1 cellular context compared by ENCODE assay signal in genomic region chr4:77156912-77157858, GRCh38.
A peak's percentile ranks its signal among the peaks of the same experiment; 100 is the strongest.
TF ChIP-seq lines count a peak whose summit lies in the region.

A gene with protein sequence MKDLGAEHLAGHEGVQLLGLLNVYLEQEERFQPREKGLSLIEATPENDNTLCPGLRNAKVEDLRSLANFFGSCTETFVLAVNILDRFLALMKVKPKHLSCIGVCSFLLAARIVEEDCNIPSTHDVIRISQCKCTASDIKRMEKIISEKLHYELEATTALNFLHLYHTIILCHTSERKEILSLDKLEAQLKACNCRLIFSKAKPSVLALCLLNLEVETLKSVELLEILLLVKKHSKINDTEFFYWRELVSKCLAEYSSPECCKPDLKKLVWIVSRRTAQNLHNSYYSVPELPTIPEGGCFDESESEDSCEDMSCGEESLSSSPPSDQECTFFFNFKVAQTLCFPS (plus strand): TSS chr4:77157207. CDS start chr4:77158533, 1,326 bp downstream.

TF ChIP-seq in K562, 482 proteins besides CTCF, POLR2A, EP300 and RAD21 (continued from another document and continues in another):
- TF ChIP-seq MBD1 (CRISPR knock-in tag; IDR thresholded peaks at IDR 0.05) (no peak), NCOA2 (IDR thresholded peaks at IDR 0.05; ENCODE audit: partially characterized antibody in 2 of 2) (no peak), TBL1XR1 (IDR thresholded peaks at IDR 0.05; ENCODE audit: low read length in 2 of 2) (0 out of 4 replicates have a peak, but pooled peaks of 1 of the 2 experiments have one; percentile 33), ZNF76 (CRISPR knock-in tag; IDR thresholded peaks at IDR 0.05; ENCODE audit: borderline replicate concordance) (no peak), ZFX (CRISPR knock-in tag; IDR thresholded peaks at IDR 0.05) (peak; percentile 49), SRSF1 (IDR thresholded peaks at IDR 0.05; ENCODE audit: low read depth, low read length) (no peak), MYNN (IDR thresholded peaks at IDR 0.05) (no peak), MYNN (CRISPR knock-in tag; IDR thresholded peaks at IDR 0.05) (no peak), ZC3H8 (IDR thresholded peaks at IDR 0.05) (no peak), ZFP91 (CRISPR knock-in tag; IDR thresholded peaks at IDR 0.05) (no peak), HDAC3 (IDR thresholded peaks at IDR 0.05; ENCODE audit: borderline replicate concordance, partially characterized antibody) (peak; percentile 61), SMARCB1 (IDR thresholded peaks at IDR 0.05; ENCODE audit: insufficient read length, low read depth) (no peak), USF2 (CRISPR knock-in tag; IDR thresholded peaks at IDR 0.05) (peak; percentile 92), ARID2 (IDR thresholded peaks at IDR 0.05) (no peak), ZKSCAN3 (CRISPR knock-in tag; IDR thresholded peaks at IDR 0.05) (no peak), ZBTB49 (CRISPR knock-in tag; IDR thresholded peaks at IDR 0.05; ENCODE audit: borderline replicate concordance) (no peak), ZBTB7A (IDR thresholded peaks at IDR 0.05; ENCODE audit: borderline replicate concordance, control insufficient read depth, low read depth, low read length) (peak; percentile 91), RCOR1 (IDR thresholded peaks at IDR 0.05; ENCODE audit: borderline replicate concordance in 1 of 2, low read depth in 2 of 2, low read length in 2 of 2) (no peak; a peak in 1 of 4 replicates), TSC22D4 (tag; IDR thresholded peaks at IDR 0.05) (no peak), ZNF512 (tag; IDR thresholded peaks at IDR 0.05) (no peak), MTA3 (IDR thresholded peaks at IDR 0.05; ENCODE audit: borderline replicate concordance) (peak; percentile 88), NFATC3 (IDR thresholded peaks at IDR 0.05) (0 out of 2 replicates have a peak, but pooled peaks have one; percentile 64), SMARCC2 (IDR thresholded peaks at IDR 0.05; ENCODE audit: low read depth) (no peak), RB1 (IDR thresholded peaks at IDR 0.05; ENCODE audit: low read depth) (peak; percentile 43; the same call in 1 of the 2 replicates), RBM17 (IDR thresholded peaks at IDR 0.05; ENCODE audit: borderline replicate concordance, low read depth, low read length) (no peak), NCOA1 (IDR thresholded peaks at IDR 0.05; ENCODE audit: low read depth) (peak; percentile 79), CC2D1A (IDR thresholded peaks at IDR 0.05) (peak; percentile 96), ZNF830 (CRISPR knock-in tag; IDR thresholded peaks at IDR 0.05) (no peak), CCNT2 (IDR thresholded peaks at IDR 0.05; ENCODE audit: borderline replicate concordance, extremely low read depth, insufficient read length, low read depth, low read length) (no peak), ZNF398 (CRISPR knock-in tag; IDR thresholded peaks at IDR 0.05) (no peak), HNRNPLL (IDR thresholded peaks at IDR 0.05; ENCODE audit: low read depth, low read length, poor library complexity, severe bottlenecking) (peak; percentile 12), NR1H2 (CRISPR knock-in tag; IDR thresholded peaks at IDR 0.05) (no peak), SUPT5H (IDR thresholded peaks at IDR 0.05) (0 out of 2 replicates have a peak, but pooled peaks have one; percentile 44), ZNF217 (CRISPR knock-in tag; IDR thresholded peaks at IDR 0.05) (no peak), MIER1 (IDR thresholded peaks at IDR 0.05; ENCODE audit: low read depth) (peak; percentile 63), RERE (CRISPR knock-in tag; IDR thresholded peaks at IDR 0.05; ENCODE audit: borderline replicate concordance) (no peak)
- TF ChIP-seq, protein P1, sequence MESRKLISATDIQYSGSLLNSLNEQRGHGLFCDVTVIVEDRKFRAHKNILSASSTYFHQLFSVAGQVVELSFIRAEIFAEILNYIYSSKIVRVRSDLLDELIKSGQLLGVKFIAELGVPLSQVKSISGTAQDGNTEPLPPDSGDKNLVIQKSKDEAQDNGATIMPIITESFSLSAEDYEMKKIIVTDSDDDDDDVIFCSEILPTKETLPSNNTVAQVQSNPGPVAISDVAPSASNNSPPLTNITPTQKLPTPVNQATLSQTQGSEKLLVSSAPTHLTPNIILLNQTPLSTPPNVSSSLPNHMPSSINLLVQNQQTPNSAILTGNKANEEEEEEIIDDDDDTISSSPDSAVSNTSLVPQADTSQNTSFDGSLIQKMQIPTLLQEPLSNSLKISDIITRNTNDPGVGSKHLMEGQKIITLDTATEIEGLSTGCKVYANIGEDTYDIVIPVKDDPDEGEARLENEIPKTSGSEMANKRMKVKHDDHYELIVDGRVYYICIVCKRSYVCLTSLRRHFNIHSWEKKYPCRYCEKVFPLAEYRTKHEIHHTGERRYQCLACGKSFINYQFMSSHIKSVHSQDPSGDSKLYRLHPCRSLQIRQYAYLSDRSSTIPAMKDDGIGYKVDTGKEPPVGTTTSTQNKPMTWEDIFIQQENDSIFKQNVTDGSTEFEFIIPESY (CRISPR knock-in tag; IDR thresholded peaks at IDR 0.05), result peak; percentile 58
- TF ChIP-seq, protein P2, sequence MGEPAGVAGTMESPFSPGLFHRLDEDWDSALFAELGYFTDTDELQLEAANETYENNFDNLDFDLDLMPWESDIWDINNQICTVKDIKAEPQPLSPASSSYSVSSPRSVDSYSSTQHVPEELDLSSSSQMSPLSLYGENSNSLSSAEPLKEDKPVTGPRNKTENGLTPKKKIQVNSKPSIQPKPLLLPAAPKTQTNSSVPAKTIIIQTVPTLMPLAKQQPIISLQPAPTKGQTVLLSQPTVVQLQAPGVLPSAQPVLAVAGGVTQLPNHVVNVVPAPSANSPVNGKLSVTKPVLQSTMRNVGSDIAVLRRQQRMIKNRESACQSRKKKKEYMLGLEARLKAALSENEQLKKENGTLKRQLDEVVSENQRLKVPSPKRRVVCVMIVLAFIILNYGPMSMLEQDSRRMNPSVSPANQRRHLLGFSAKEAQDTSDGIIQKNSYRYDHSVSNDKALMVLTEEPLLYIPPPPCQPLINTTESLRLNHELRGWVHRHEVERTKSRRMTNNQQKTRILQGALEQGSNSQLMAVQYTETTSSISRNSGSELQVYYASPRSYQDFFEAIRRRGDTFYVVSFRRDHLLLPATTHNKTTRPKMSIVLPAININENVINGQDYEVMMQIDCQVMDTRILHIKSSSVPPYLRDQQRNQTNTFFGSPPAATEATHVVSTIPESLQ (CRISPR knock-in tag; IDR thresholded peaks at IDR 0.05), result no peak
- TF ChIP-seq, protein P3, sequence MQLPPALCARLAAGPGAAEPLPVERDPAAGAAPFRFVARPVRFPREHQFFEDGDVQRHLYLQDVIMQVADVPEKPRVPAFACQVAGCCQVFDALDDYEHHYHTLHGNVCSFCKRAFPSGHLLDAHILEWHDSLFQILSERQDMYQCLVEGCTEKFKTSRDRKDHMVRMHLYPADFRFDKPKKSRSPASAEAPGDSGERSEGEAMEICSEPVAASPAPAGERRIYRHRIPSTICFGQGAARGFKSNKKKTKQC (CRISPR knock-in tag; IDR thresholded peaks at IDR 0.05), result peak; percentile 36; the same call in 1 of the 2 replicates
